Comparison of ENCODE assay signal across 29 cellular contexts in genomic region chr2:225086439-225086838, GRCh38.
"Had no signal": no experiment of that assay in that cellular context is flagged by ENCODE, and none has a peak within 500 bp of the region (broad histone marks: within the 10 kb centered on the region; RNA-seq: fewer than 3 reads in every experiment).

No MANE protein-coding gene starts in this region.

- H3K36me3 ChIP-seq: esophagus muscularis mucosa, gastrocnemius medialis, WERI-Rb-1 had no signal

- H3K4me3 ChIP-seq: body of pancreas, esophagus muscularis mucosa, gastrocnemius medialis had no signal

- DNase-seq: activated B cell treated with CpG ODN at 0.5 μM for 24 hours; activated CD4-positive, alpha-beta T cell treated with anti-CD3 and anti-CD28 coated beads for 48 hours; activated CD4-positive, alpha-beta T cell treated with anti-CD3 and anti-CD28 coated beads, Interleukin-2, amount 50 U/mL, for 1 hour; activated CD4-positive, alpha-beta T cell treated with anti-CD3 and anti-CD28 coated beads, Interleukin-2, amount 50 U/mL, for 48 hours; activated CD8-positive, alpha-beta memory T cell treated with anti-CD3 and anti-CD28 coated beads for 24 hours; activated CD8-positive, alpha-beta T cell treated with anti-CD3 and anti-CD28 coated beads for 36 hours; activated effector memory CD4-positive, alpha-beta T cell treated with Interleukin-2 at 50 U/mL for 16 hours; activated gamma-delta T cell treated with Interleukin-2 at 50 U/mL for 16 hours; activated naive CD4-positive, alpha-beta T cell treated with anti-CD3 and anti-CD28 coated beads, Interleukin-2, amount 50 U/mL, for 16 hours; activated naive CD4-positive, alpha-beta T cell treated with Interleukin-2 at 50 U/mL for 16 hours; activated T-cell treated with anti-CD3 and anti-CD28 coated beads, Interleukin-2, amount 50 U/mL, for 4 hours; amniotic stem cell; anterior cingulate cortex; body of pancreas; cortex of kidney; dermis blood vessel endothelial cell; effector CD4-positive, alpha-beta T cell; effector memory CD8-positive, alpha-beta T cell; foreskin keratinocyte; gastrocnemius medialis; T-cell; T1000; WERI-Rb-1 had no signal

- H3K27ac Mint-ChIP-seq: activated B cell treated with CpG ODN at 0.5 μM for 24 hours; activated CD8-positive, alpha-beta T cell treated with anti-CD3 and anti-CD28 coated beads for 36 hours; activated naive CD8-positive, alpha-beta T cell; activated T-helper 17 cell treated with anti-CD3 and anti-CD28 coated beads, Interleukin-2, amount 50 U/mL, for 72 hours; effector memory CD8-positive, alpha-beta T cell; T-helper 1 cell treated with Interleukin-12 subunit alpha and Interleukin-12 subunit beta and Interleukin-4 antibody, amounts not matched to agents 30 μg/mL and 1 μg/mL, for 36 hours; T-helper 2 cell treated with Interferon-gamma antibody and Interleukin-4, amounts not matched to agents 5 μg/mL and 100 μg/mL, for 36 hours had no signal

- H3K9me3 ChIP-seq: body of pancreas, esophagus muscularis mucosa, gastrocnemius medialis had no signal

- H3K27me3 ChIP-seq: body of pancreas, esophagus muscularis mucosa, foreskin keratinocyte, gastrocnemius medialis had no signal

- H3K4me3 Mint-ChIP-seq: activated B cell treated with CpG ODN at 0.5 μM for 24 hours; activated CD8-positive, alpha-beta T cell treated with anti-CD3 and anti-CD28 coated beads for 36 hours; activated T-helper 17 cell treated with anti-CD3 and anti-CD28 coated beads, Interleukin-2, amount 50 U/mL, for 72 hours; effector memory CD8-positive, alpha-beta T cell; T-helper 1 cell treated with Interleukin-12 subunit alpha and Interleukin-12 subunit beta and Interleukin-4 antibody, amounts not matched to agents 30 μg/mL and 1 μg/mL, for 36 hours; T-helper 2 cell treated with Interferon-gamma antibody and Interleukin-4, amounts not matched to agents 5 μg/mL and 100 μg/mL, for 36 hours had no signal

- H3K27me3 Mint-ChIP-seq: activated B cell treated with CpG ODN at 0.5 μM for 24 hours; activated CD8-positive, alpha-beta T cell treated with anti-CD3 and anti-CD28 coated beads for 36 hours; activated naive CD8-positive, alpha-beta T cell; activated T-helper 17 cell treated with anti-CD3 and anti-CD28 coated beads, Interleukin-2, amount 50 U/mL, for 72 hours; T-cell had no signal

- H3K4me1 ChIP-seq: body of pancreas, esophagus muscularis mucosa, gastrocnemius medialis had no signal

- H3K27ac ChIP-seq: body of pancreas, esophagus muscularis mucosa, foreskin keratinocyte, gastrocnemius medialis, WERI-Rb-1 had no signal

- H3K36me3 Mint-ChIP-seq: activated naive CD8-positive, alpha-beta T cell; T-cell had no signal

- ATAC-seq: activated CD4-positive, CD25-positive, alpha-beta regulatory T cell treated with anti-CD3 and anti-CD28 coated beads, Interleukin-2, amount 50 U/mL, for 24 hours; activated CD8-positive, alpha-beta T cell treated with anti-CD3 and anti-CD28 coated beads for 36 hours; activated T-cell treated with anti-CD3 and anti-CD28 coated beads, Interleukin-2, amount 50 U/mL, for 4 hours; activated T-helper 17 cell treated with anti-CD3 and anti-CD28 coated beads, Interleukin-2, amount 50 U/mL, for 72 hours; body of pancreas; effector memory CD8-positive, alpha-beta T cell; foreskin keratinocyte; gastrocnemius medialis; T-cell had no signal

- H3K9me3 Mint-ChIP-seq: activated B cell treated with CpG ODN at 0.5 μM for 24 hours; activated CD8-positive, alpha-beta T cell treated with anti-CD3 and anti-CD28 coated beads for 36 hours; activated T-cell treated with anti-CD3 and anti-CD28 coated beads, Interleukin-2, amount 50 U/mL, for 4 hours; activated T-helper 17 cell treated with anti-CD3 and anti-CD28 coated beads, Interleukin-2, amount 50 U/mL, for 72 hours; effector memory CD8-positive, alpha-beta T cell; T-cell; T-helper 1 cell treated with Interleukin-12 subunit alpha and Interleukin-12 subunit beta and Interleukin-4 antibody, amounts not matched to agents 30 μg/mL and 1 μg/mL, for 36 hours; T-helper 2 cell treated with Interferon-gamma antibody and Interleukin-4, amounts not matched to agents 5 μg/mL and 100 μg/mL, for 36 hours had no signal

- H3K4me1 Mint-ChIP-seq: activated B cell treated with CpG ODN at 0.5 μM for 24 hours; activated T-helper 17 cell treated with anti-CD3 and anti-CD28 coated beads, Interleukin-2, amount 50 U/mL, for 72 hours had no signal
